Comparison of ENCODE assay signal across 8 cellular contexts in genomic region chr2:233413046-233413445, GRCh38. TPM values are rescaled to one million over a fixed set of nuclear protein-coding genes. Genes with fewer than 3 reads are reported as not detected.
A peak's percentile ranks its signal among the peaks of the same experiment; 100 is the strongest.
DNase-seq lines count a peak whose midpoint lies in the region; ATAC-seq and TF ChIP-seq lines count a peak whose summit lies in the region.

No MANE protein-coding gene starts in this region.

- H3K4me2 ChIP-seq in fibroblast of lung (ENCODE audit: extremely low read depth, insufficient read depth, low read length) = no peak overlapping the region

- no peak overlapping the region for H3K9ac ChIP-seq in fibroblast of lung (ENCODE audit: insufficient read depth, low read length)

- no peak overlapping the region for H3K4me3 ChIP-seq in fibroblast of lung (replicated peaks in 1 of 4; ENCODE audit: control extremely low read depth in 1 of 4, insufficient read depth in 1 of 4, low read depth in 3 of 4, low read length in 4 of 4)

- no peak overlapping the region for H3K27ac ChIP-seq in fibroblast of lung (ENCODE audit: insufficient read depth, low read length)

- no peaks in the 10 kb centered on the region for H3K36me3 ChIP-seq in fibroblast of lung (ENCODE audit: control insufficient read depth, insufficient read depth, low read length)

- H4K20me1 ChIP-seq in fibroblast of lung (ENCODE audit: control insufficient read depth, extremely low read depth, insufficient read depth, low read length) = no peaks in the 10 kb centered on the region

- no peak for TF ChIP-seq CTCF in activated CD8-positive, alpha-beta T cell treated with anti-CD3 and anti-CD28 coated beads for 36 hours (IDR thresholded peaks at IDR 0.05)
- no peak for TF ChIP-seq CTCF in fibroblast of lung (conservative IDR thresholded peaks at IDR 0.05 in 1 of 2, IDR thresholded peaks at IDR 0.05 in 1 of 2; ENCODE audit: low read depth in 1 of 2, low read length in 2 of 2)

- no peak for DNase-seq in activated CD8-positive, alpha-beta T cell treated with anti-CD3 and anti-CD28 coated beads for 36 hours
- no peak for DNase-seq in activated CD8-positive, alpha-beta T cell treated with anti-CD3 and anti-CD28 coated beads, Interleukin-2, amount 10 ng/mL, durations not matched to agents 7 days and 5 days
- DNase-seq in fibroblast of lung (ENCODE audit: low read depth in 2 of 2) (peak; percentile 60 to 67), NK-92 (lab: John Stamatoyannopoulos, UW; ENCODE audit: unreplicated experiment) (no peak), dermis blood vessel endothelial cell (no peak)
- DNase-seq in stimulated activated effector memory CD8-positive, alpha-beta T cell treated with anti-CD3 and anti-CD28 coated beads, Interleukin-12 subunit alpha, Interleukin-12 subunit beta, amount 100 ng/mL, for 72 hours (ENCODE audit: low spot score in 2 of 2) = no peak

- peaks cover 67% of the 10 kb centered on the region for H3K36me3 Mint-ChIP-seq in activated CD8-positive, alpha-beta T cell treated with anti-CD3 and anti-CD28 coated beads for 36 hours (ENCODE audit: low read depth)
- H3K36me3 Mint-ChIP-seq in activated CD8-positive, alpha-beta T cell treated with anti-CD3 and anti-CD28 coated beads, Interleukin-2, amount 10 ng/mL, durations not matched to agents 7 days and 5 days (ENCODE audit: low read depth) = peaks cover 76% of the 10 kb centered on the region
- peaks cover 23% of the 10 kb centered on the region for H3K36me3 Mint-ChIP-seq in stimulated activated effector memory CD8-positive, alpha-beta T cell treated with anti-CD3 and anti-CD28 coated beads, Interleukin-12 subunit alpha, Interleukin-12 subunit beta, amount 100 ng/mL, for 72 hours

- H3K9me3 Mint-ChIP-seq in activated CD8-positive, alpha-beta T cell treated with anti-CD3 and anti-CD28 coated beads for 36 hours = peaks cover 21% of the 10 kb centered on the region
- peaks cover 20% of the 10 kb centered on the region for H3K9me3 Mint-ChIP-seq in activated CD8-positive, alpha-beta T cell treated with anti-CD3 and anti-CD28 coated beads, Interleukin-2, amount 10 ng/mL, durations not matched to agents 7 days and 5 days (ENCODE audit: insufficient read depth)
- H3K9me3 Mint-ChIP-seq in stimulated activated effector memory CD8-positive, alpha-beta T cell treated with anti-CD3 and anti-CD28 coated beads, Interleukin-12 subunit alpha, Interleukin-12 subunit beta, amount 100 ng/mL, for 72 hours = peaks cover 2% of the 10 kb centered on the region

- CTCF ChIA-PET in activated CD8-positive, alpha-beta T cell treated with anti-CD3 and anti-CD28 coated beads for 36 hours (lab: Charles Lee) = interaction anchor here (1.0 to 15.4 kb wide), 3 partner anchors 9 to 30 kb away, joined by 4 to 183 read pairs (median 7); no protein-coding TSS in a partner anchor
- CTCF ChIA-PET in activated CD8-positive, alpha-beta T cell treated with anti-CD3 and anti-CD28 coated beads, Interleukin-2, amount 10 ng/mL, durations not matched to agents 7 days and 5 days (lab: Charles Lee) = interaction anchor here (1.0 to 2.3 kb wide), 2 partner anchors 9 to 30 kb away, joined by 4 to 9 read pairs; no protein-coding TSS in a partner anchor

- H3K4me1 Mint-ChIP-seq in activated CD8-positive, alpha-beta T cell treated with anti-CD3 and anti-CD28 coated beads for 36 hours (ENCODE audit: low read depth) = peaks cover 87% of the 10 kb centered on the region
- H3K4me1 Mint-ChIP-seq in activated CD8-positive, alpha-beta T cell treated with anti-CD3 and anti-CD28 coated beads, Interleukin-2, amount 10 ng/mL, durations not matched to agents 7 days and 5 days (ENCODE audit: low read depth) = peaks cover 88% of the 10 kb centered on the region
- H3K4me1 Mint-ChIP-seq in stimulated activated effector memory CD8-positive, alpha-beta T cell treated with anti-CD3 and anti-CD28 coated beads, Interleukin-12 subunit alpha, Interleukin-12 subunit beta, amount 100 ng/mL, for 72 hours = peaks cover 72% of the 10 kb centered on the region

- POLR2A ChIA-PET in activated CD8-positive, alpha-beta T cell treated with anti-CD3 and anti-CD28 coated beads for 36 hours (lab: Charles Lee) = interaction anchor here (0.7 to 1.5 kb wide), 3 partner anchors 8 to 28 kb away, joined by 3 to 4 read pairs (median 4); no protein-coding TSS in a partner anchor
- POLR2A ChIA-PET in activated CD8-positive, alpha-beta T cell treated with anti-CD3 and anti-CD28 coated beads, Interleukin-2, amount 10 ng/mL, durations not matched to agents 7 days and 5 days (lab: Charles Lee) = no interaction called here

- H2AFZ ChIP-seq in fibroblast of lung (ENCODE audit: low read length) = no peak overlapping the region

- no peaks in the 10 kb centered on the region for H3K27me3 ChIP-seq in fibroblast of lung (ENCODE audit: control insufficient read depth, insufficient read depth, low read length)

- H3K27me3 Mint-ChIP-seq in activated CD8-positive, alpha-beta T cell treated with anti-CD3 and anti-CD28 coated beads for 36 hours = no peaks in the 10 kb centered on the region
- H3K27me3 Mint-ChIP-seq in activated CD8-positive, alpha-beta T cell treated with anti-CD3 and anti-CD28 coated beads, Interleukin-2, amount 10 ng/mL, durations not matched to agents 7 days and 5 days (ENCODE audit: low read depth) = no peaks in the 10 kb centered on the region

- H3K9me3 ChIP-seq in fibroblast of lung (ENCODE audit: control insufficient read depth, insufficient read depth, low read depth, low read length) = no peaks in the 10 kb centered on the region

- H3K79me2 ChIP-seq in fibroblast of lung (ENCODE audit: control insufficient read depth, insufficient read depth, low read length) = no peaks in the 10 kb centered on the region

- peaks cover 12% of the 10 kb centered on the region for H3K4me1 ChIP-seq in fibroblast of lung (ENCODE audit: control insufficient read depth, extremely low read depth, insufficient read depth, low read length)

- intact Hi-C loops in activated CD8-positive, alpha-beta T cell treated with anti-CD3 and anti-CD28 coated beads for 36 hours (cut with micrococcal nuclease) = no loop called here

- peak overlapping the region; percentile 88 for H3K27ac Mint-ChIP-seq in activated CD8-positive, alpha-beta T cell treated with anti-CD3 and anti-CD28 coated beads for 36 hours
- H3K27ac Mint-ChIP-seq in activated CD8-positive, alpha-beta T cell treated with anti-CD3 and anti-CD28 coated beads, Interleukin-2, amount 10 ng/mL, durations not matched to agents 7 days and 5 days = no peak overlapping the region
- H3K27ac Mint-ChIP-seq in stimulated activated effector memory CD8-positive, alpha-beta T cell treated with anti-CD3 and anti-CD28 coated beads, Interleukin-12 subunit alpha, Interleukin-12 subunit beta, amount 100 ng/mL, for 72 hours = peak overlapping the region; percentile 92

- no peak overlapping the region for H3K4me3 Mint-ChIP-seq in activated CD8-positive, alpha-beta T cell treated with anti-CD3 and anti-CD28 coated beads for 36 hours
- H3K4me3 Mint-ChIP-seq in activated CD8-positive, alpha-beta T cell treated with anti-CD3 and anti-CD28 coated beads, Interleukin-2, amount 10 ng/mL, durations not matched to agents 7 days and 5 days = no peak overlapping the region
- H3K4me3 Mint-ChIP-seq in stimulated activated effector memory CD8-positive, alpha-beta T cell treated with anti-CD3 and anti-CD28 coated beads, Interleukin-12 subunit alpha, Interleukin-12 subunit beta, amount 100 ng/mL, for 72 hours = peak overlapping the region; percentile 42

- no peak for ATAC-seq in activated CD8-positive, alpha-beta T cell treated with anti-CD3 and anti-CD28 coated beads for 36 hours
- no peak for ATAC-seq in activated CD8-positive, alpha-beta T cell treated with anti-CD3 and anti-CD28 coated beads, Interleukin-2, amount 10 ng/mL, durations not matched to agents 7 days and 5 days
- ATAC-seq in SK-N-SH treated with all-trans-retinoic acid at 6 μM for 48 hours (peak; percentile 12; the same call in 1 of the 3 replicates), GM21447 (IDR thresholded peaks at IDR 0.05; ENCODE audit: unreplicated experiment) (no peak)
- ATAC-seq in stimulated activated effector memory CD8-positive, alpha-beta T cell treated with anti-CD3 and anti-CD28 coated beads, Interleukin-12 subunit alpha, Interleukin-12 subunit beta, amount 100 ng/mL, for 72 hours = no peak

TF ChIP-seq in SK-N-SH treated with all-trans-retinoic acid at 6 μM for 48 hours, 23 proteins besides CTCF, POLR2A, EP300 and RAD21 (continues in another document):
- TF ChIP-seq CSRNP3 (CRISPR knock-in tag; IDR thresholded peaks at IDR 0.05) (no peak), PATZ1 (CRISPR knock-in tag; IDR thresholded peaks at IDR 0.05; ENCODE audit: borderline replicate concordance) (no peak)

RNA-seq across cellular contexts. Expression of gene DGKD, which starts 58.8 kb away (rescaled TPM):
- total RNA-seq in activated CD8-positive, alpha-beta T cell treated with anti-CD3 and anti-CD28 coated beads for 36 hours = 10 to 100 TPM; 89.6 to 99.5 TPM
- 10 to 100 TPM; 92.1 to 94.2 TPM for total RNA-seq in activated CD8-positive, alpha-beta T cell treated with anti-CD3 and anti-CD28 coated beads, Interleukin-2, amount 10 ng/mL, durations not matched to agents 7 days and 5 days
- total RNA-seq in fibroblast of lung = 8.2 and 9.9 TPM in 2 replicates
- polyA plus RNA-seq in fibroblast of lung = 6.0 and 6.2 TPM in 2 replicates
- 3.8 and 4.3 TPM in 2 replicates for polyA plus RNA-seq in fibroblast of lung (2012)
- 11.1 and 35.9 TPM in 2 replicates for polyA minus RNA-seq in fibroblast of lung (ENCODE audit: low replicate concordance)
- total RNA-seq in dermis blood vessel endothelial cell = 12.2 and 12.3 TPM in 2 replicates

Comparison
In these comparisons a context has a peak if more than half of its experiments do, and no peak if none do; other contexts are left out.
1. DNase-seq: peak in fibroblast of lung (2 of 2); none in activated CD8-positive, alpha-beta T cell treated with anti-CD3 and anti-CD28 coated beads for 36 hours (single experiment), activated CD8-positive, alpha-beta T cell treated with anti-CD3 and anti-CD28 coated beads, Interleukin-2, amount 10 ng/mL, durations not matched to agents 7 days and 5 days (single experiment), stimulated activated effector memory CD8-positive, alpha-beta T cell treated with anti-CD3 and anti-CD28 coated beads, Interleukin-12 subunit alpha, Interleukin-12 subunit beta, amount 100 ng/mL, for 72 hours (0 of 2), NK-92 (single experiment) and dermis blood vessel endothelial cell (single experiment).